In genomic region chr13:50014404-50014803, GRCh38 we compare ENCODE assay signal across 1 cellular context.
A peak's percentile ranks its signal among the peaks of the same experiment; 100 is the strongest.
TF ChIP-seq lines count a peak whose summit lies in the region.

No MANE protein-coding gene starts in this region.

TF ChIP-seq in K562, 482 proteins besides CTCF, POLR2A, EP300 and RAD21 (continued from another document and continues in another):
- TF ChIP-seq CBX5 (IDR thresholded peaks at IDR 0.05; ENCODE audit: borderline replicate concordance, low read depth) (no peak), HDAC3 (IDR thresholded peaks at IDR 0.05; ENCODE audit: borderline replicate concordance, partially characterized antibody) (no peak), ZNF436 (CRISPR knock-in tag; IDR thresholded peaks at IDR 0.05) (no peak), ZBTB1 (CRISPR knock-in tag; IDR thresholded peaks at IDR 0.05; ENCODE audit: borderline replicate concordance, low read depth) (no peak), SMAD4 (CRISPR knock-in tag; conservative IDR thresholded peaks at IDR 0.05) (no peak), MEF2D (tag; conservative IDR thresholded peaks at IDR 0.05; ENCODE audit: low read depth) (no peak), MEIS2 (IDR thresholded peaks at IDR 0.05; ENCODE audit: partially characterized antibody) (peak; percentile 66), PKNOX1 (IDR thresholded peaks at IDR 0.05) (peak; percentile 30; the same call in 1 of the 2 replicates), SIN3B (IDR thresholded peaks at IDR 0.05; ENCODE audit: low read depth) (no peak), GATAD2B (IDR thresholded peaks at IDR 0.05; ENCODE audit: borderline replicate concordance) (peak; percentile 39; the same call in 1 of the 2 replicates), CBFA2T2 (conservative IDR thresholded peaks at IDR 0.05) (peak; percentile 77), RCOR1 (IDR thresholded peaks at IDR 0.05; ENCODE audit: borderline replicate concordance in 1 of 2, low read depth in 2 of 2, low read length in 2 of 2) (no peak), ZNF561 (CRISPR knock-in tag; conservative IDR thresholded peaks at IDR 0.05) (no peak), ZBTB17 (CRISPR knock-in tag; IDR thresholded peaks at IDR 0.05) (no peak), ZSCAN32 (CRISPR knock-in tag; IDR thresholded peaks at IDR 0.05) (no peak), PML (IDR thresholded peaks at IDR 0.05; ENCODE audit: low read length) (0 out of 2 replicates have a peak, but pooled peaks have one; percentile 23), KLF16 (IDR thresholded peaks at IDR 0.05) (peak; percentile 6; the same call in 1 of the 2 replicates), BHLHE40 (IDR thresholded peaks at IDR 0.05; ENCODE audit: low read length) (no peak), ZNF174 (CRISPR knock-in tag; IDR thresholded peaks at IDR 0.05) (no peak), ZFP1 (CRISPR knock-in tag; IDR thresholded peaks at IDR 0.05) (no peak), SPI1 (IDR thresholded peaks at IDR 0.05; ENCODE audit: borderline replicate concordance, low read depth, low read length) (no peak), ZNF589 (CRISPR knock-in tag; IDR thresholded peaks at IDR 0.05; ENCODE audit: low read depth) (no peak), HMBOX1 (IDR thresholded peaks at IDR 0.05) (peak; percentile 32; the same call in 1 of the 2 replicates), THRA (IDR thresholded peaks at IDR 0.05) (no peak), GTF2E2 (tag; IDR thresholded peaks at IDR 0.05) (no peak), TCF3 (CRISPR knock-in tag; IDR thresholded peaks at IDR 0.05) (peak; percentile 82), TRIM24 (IDR thresholded peaks at IDR 0.05) (peak in 1 of 2 experiments; percentile 23; a peak in 1 of 4 replicates), ETV5 (CRISPR knock-in tag; IDR thresholded peaks at IDR 0.05; ENCODE audit: low read depth) (no peak), FOXK1 (CRISPR knock-in tag; IDR thresholded peaks at IDR 0.05; ENCODE audit: borderline replicate concordance) (no peak), ZSCAN29 (IDR thresholded peaks at IDR 0.05) (no peak), RBM25 (IDR thresholded peaks at IDR 0.05; ENCODE audit: low read depth, low read length, severe bottlenecking) (no peak), DACH1 (IDR thresholded peaks at IDR 0.05; ENCODE audit: partially characterized antibody) (peak; percentile 11), SAFB2 (IDR thresholded peaks at IDR 0.05; ENCODE audit: borderline replicate concordance, low read depth, low read length, severe bottlenecking) (no peak), CBX3 (IDR thresholded peaks at IDR 0.05; ENCODE audit: borderline replicate concordance in 1 of 2, low read length in 2 of 2) (no peak), KDM1A (IDR thresholded peaks at IDR 0.05) (0 out of 4 replicates have a peak, but pooled peaks have one; percentile 8 to 32), LARP7 (IDR thresholded peaks at IDR 0.05) (no peak), TAL1 (IDR thresholded peaks at IDR 0.05) (peak; percentile 78), MYBL2 (IDR thresholded peaks at IDR 0.05; ENCODE audit: low read depth) (no peak), MYBL2 (CRISPR knock-in tag; IDR thresholded peaks at IDR 0.05; ENCODE audit: borderline replicate concordance) (no peak), SOX6 (IDR thresholded peaks at IDR 0.05) (0 out of 2 replicates have a peak, but pooled peaks have one; percentile 27), GTF2A2 (tag; IDR thresholded peaks at IDR 0.05) (no peak), STAT5B (CRISPR knock-in tag; IDR thresholded peaks at IDR 0.05) (no peak), SLC30A9 (CRISPR knock-in tag; IDR thresholded peaks at IDR 0.05) (no peak), DPF2 (IDR thresholded peaks at IDR 0.05) (peak; percentile 61), FOXM1 (IDR thresholded peaks at IDR 0.05; ENCODE audit: low read depth) (0 out of 2 replicates have a peak, but pooled peaks have one; percentile 44), FOXM1 (CRISPR knock-in tag; IDR thresholded peaks at IDR 0.05; ENCODE audit: low read depth) (no peak), PCBP1 (IDR thresholded peaks at IDR 0.05; ENCODE audit: low read depth, low read length, poor library complexity, severe bottlenecking) (no peak), RFX7 (CRISPR knock-in tag; IDR thresholded peaks at IDR 0.05) (no peak), ZNF584 (CRISPR knock-in tag; IDR thresholded peaks at IDR 0.05; ENCODE audit: low read depth) (no peak), BRF1 (IDR thresholded peaks at IDR 0.05; ENCODE audit: borderline replicate concordance, extremely low read depth, insufficient read length) (no peak), FOSL1 (tag; conservative IDR thresholded peaks at IDR 0.05) (no peak), ZNF79 (CRISPR knock-in tag; IDR thresholded peaks at IDR 0.05; ENCODE audit: low read depth) (no peak), ZNF384 (IDR thresholded peaks at IDR 0.05; ENCODE audit: low read depth, low read length) (no peak)
- TF ChIP-seq, protein P1, sequence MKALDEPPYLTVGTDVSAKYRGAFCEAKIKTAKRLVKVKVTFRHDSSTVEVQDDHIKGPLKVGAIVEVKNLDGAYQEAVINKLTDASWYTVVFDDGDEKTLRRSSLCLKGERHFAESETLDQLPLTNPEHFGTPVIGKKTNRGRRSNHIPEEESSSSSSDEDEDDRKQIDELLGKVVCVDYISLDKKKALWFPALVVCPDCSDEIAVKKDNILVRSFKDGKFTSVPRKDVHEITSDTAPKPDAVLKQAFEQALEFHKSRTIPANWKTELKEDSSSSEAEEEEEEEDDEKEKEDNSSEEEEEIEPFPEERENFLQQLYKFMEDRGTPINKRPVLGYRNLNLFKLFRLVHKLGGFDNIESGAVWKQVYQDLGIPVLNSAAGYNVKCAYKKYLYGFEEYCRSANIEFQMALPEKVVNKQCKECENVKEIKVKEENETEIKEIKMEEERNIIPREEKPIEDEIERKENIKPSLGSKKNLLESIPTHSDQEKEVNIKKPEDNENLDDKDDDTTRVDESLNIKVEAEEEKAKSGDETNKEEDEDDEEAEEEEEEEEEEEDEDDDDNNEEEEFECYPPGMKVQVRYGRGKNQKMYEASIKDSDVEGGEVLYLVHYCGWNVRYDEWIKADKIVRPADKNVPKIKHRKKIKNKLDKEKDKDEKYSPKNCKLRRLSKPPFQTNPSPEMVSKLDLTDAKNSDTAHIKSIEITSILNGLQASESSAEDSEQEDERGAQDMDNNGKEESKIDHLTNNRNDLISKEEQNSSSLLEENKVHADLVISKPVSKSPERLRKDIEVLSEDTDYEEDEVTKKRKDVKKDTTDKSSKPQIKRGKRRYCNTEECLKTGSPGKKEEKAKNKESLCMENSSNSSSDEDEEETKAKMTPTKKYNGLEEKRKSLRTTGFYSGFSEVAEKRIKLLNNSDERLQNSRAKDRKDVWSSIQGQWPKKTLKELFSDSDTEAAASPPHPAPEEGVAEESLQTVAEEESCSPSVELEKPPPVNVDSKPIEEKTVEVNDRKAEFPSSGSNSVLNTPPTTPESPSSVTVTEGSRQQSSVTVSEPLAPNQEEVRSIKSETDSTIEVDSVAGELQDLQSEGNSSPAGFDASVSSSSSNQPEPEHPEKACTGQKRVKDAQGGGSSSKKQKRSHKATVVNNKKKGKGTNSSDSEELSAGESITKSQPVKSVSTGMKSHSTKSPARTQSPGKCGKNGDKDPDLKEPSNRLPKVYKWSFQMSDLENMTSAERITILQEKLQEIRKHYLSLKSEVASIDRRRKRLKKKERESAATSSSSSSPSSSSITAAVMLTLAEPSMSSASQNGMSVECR (CRISPR knock-in tag; IDR thresholded peaks at IDR 0.05) = no peak
- TF ChIP-seq, protein P2, sequence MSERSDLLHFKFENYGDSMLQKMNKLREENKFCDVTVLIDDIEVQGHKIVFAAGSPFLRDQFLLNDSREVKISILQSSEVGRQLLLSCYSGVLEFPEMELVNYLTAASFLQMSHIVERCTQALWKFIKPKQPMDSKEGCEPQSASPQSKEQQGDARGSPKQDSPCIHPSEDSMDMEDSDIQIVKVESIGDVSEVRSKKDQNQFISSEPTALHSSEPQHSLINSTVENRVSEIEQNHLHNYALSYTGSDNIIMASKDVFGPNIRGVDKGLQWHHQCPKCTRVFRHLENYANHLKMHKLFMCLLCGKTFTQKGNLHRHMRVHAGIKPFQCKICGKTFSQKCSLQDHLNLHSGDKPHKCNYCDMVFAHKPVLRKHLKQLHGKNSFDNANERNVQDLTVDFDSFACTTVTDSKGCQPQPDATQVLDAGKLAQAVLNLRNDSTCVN (CRISPR knock-in tag; IDR thresholded peaks at IDR 0.05) = no peak
- TF ChIP-seq, protein P3, sequence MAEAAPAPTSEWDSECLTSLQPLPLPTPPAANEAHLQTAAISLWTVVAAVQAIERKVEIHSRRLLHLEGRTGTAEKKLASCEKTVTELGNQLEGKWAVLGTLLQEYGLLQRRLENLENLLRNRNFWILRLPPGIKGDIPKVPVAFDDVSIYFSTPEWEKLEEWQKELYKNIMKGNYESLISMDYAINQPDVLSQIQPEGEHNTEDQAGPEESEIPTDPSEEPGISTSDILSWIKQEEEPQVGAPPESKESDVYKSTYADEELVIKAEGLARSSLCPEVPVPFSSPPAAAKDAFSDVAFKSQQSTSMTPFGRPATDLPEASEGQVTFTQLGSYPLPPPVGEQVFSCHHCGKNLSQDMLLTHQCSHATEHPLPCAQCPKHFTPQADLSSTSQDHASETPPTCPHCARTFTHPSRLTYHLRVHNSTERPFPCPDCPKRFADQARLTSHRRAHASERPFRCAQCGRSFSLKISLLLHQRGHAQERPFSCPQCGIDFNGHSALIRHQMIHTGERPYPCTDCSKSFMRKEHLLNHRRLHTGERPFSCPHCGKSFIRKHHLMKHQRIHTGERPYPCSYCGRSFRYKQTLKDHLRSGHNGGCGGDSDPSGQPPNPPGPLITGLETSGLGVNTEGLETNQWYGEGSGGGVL (CRISPR knock-in tag; IDR thresholded peaks at IDR 0.05) = no peak
- TF ChIP-seq, protein P4, sequence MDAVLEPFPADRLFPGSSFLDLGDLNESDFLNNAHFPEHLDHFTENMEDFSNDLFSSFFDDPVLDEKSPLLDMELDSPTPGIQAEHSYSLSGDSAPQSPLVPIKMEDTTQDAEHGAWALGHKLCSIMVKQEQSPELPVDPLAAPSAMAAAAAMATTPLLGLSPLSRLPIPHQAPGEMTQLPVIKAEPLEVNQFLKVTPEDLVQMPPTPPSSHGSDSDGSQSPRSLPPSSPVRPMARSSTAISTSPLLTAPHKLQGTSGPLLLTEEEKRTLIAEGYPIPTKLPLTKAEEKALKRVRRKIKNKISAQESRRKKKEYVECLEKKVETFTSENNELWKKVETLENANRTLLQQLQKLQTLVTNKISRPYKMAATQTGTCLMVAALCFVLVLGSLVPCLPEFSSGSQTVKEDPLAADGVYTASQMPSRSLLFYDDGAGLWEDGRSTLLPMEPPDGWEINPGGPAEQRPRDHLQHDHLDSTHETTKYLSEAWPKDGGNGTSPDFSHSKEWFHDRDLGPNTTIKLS (IDR thresholded peaks at IDR 0.05; ENCODE audit: borderline replicate concordance, low read depth) = no peak
- TF ChIP-seq, protein P5, sequence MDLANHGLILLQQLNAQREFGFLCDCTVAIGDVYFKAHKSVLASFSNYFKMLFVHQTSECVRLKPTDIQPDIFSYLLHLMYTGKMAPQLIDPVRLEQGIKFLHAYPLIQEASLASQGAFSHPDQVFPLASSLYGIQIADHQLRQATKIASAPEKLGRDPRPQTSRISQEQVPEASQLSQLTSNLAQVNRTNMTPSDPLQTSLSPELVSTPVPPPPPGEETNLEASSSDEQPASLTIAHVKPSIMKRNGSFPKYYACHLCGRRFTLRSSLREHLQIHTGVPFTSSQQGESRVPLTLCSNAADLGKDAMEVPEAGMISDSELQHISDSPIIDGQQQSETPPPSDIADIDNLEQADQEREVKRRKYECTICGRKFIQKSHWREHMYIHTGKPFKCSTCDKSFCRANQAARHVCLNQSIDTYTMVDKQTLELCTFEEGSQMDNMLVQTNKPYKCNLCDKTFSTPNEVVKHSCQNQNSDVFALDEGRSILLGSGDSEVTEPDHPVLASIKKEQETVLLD (IDR thresholded peaks at IDR 0.05) = no peak
- TF ChIP-seq, protein P6, sequence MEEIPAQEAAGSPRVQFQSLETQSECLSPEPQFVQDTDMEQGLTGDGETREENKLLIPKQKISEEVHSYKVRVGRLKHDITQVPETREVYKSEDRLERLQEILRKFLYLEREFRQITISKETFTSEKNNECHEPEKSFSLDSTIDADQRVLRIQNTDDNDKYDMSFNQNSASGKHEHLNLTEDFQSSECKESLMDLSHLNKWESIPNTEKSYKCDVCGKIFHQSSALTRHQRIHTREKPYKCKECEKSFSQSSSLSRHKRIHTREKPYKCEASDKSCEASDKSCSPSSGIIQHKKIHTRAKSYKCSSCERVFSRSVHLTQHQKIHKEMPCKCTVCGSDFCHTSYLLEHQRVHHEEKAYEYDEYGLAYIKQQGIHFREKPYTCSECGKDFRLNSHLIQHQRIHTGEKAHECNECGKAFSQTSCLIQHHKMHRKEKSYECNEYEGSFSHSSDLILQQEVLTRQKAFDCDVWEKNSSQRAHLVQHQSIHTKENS (CRISPR knock-in tag; IDR thresholded peaks at IDR 0.05) = no peak
- TF ChIP-seq, protein P7, sequence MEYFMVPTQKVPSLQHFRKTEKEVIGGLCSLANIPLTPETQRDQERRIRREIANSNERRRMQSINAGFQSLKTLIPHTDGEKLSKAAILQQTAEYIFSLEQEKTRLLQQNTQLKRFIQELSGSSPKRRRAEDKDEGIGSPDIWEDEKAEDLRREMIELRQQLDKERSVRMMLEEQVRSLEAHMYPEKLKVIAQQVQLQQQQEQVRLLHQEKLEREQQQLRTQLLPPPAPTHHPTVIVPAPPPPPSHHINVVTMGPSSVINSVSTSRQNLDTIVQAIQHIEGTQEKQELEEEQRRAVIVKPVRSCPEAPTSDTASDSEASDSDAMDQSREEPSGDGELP (CRISPR knock-in tag; IDR thresholded peaks at IDR 0.05; ENCODE audit: borderline replicate concordance) = no peak
